14 cellular contexts compared by ENCODE assay signal in the genomic region with DNA sequence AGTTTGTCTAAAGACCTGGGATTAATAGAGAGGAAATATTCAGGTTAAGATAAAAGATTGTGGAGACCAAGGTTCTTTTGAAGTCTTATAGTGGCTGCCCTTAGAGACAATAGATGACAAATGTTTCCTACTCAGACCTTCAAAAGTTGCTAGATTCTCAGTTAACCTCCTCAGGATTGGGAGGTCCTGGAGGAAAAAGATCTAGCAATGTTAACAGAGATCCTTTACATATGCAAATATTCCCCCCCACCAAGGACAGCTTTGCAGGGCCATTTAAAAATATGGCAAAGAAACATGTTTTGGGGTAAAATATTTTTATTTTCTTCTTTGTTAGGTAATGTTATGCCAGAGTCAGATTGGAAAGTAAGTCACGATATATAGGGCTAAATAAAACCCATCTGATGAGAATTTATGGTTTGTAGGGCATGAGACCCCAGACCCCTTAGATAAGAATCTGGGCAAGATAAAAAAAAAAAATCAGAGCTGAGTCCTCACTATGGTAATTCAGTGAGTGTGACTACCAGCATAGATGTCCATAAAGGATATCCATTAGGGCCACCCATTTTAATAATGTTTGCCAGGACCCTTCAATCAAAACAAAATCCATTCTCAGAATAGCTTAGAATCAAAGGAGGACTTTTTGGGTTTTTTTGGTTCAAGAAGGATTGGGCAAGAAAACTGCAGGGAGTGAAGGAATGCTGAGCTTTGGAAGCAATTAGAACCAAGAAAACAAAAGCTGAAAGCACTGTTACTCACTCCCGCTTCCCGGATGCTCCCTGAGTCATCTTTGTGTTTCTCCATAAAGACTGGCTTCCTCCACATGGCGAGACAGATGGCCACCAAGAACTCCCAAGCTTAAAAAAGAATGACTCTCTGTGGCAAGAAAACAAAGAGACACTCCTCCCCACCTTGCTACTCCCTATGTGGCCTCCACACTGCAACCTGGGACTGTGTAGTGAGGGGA. TPM values are rescaled to one million over a fixed set of nuclear protein-coding genes. Genes with fewer than 3 reads are reported as not detected.
DNase-seq lines count a peak whose midpoint lies in the region; ATAC-seq and TF ChIP-seq lines count a peak whose summit lies in the region.
"Had no signal": no experiment of that assay in that cellular context is flagged by ENCODE, and none has a peak within 500 bp of the region (broad histone marks: within the 10 kb centered on the region; RNA-seq: fewer than 3 reads in every experiment).

No MANE protein-coding gene starts in this region.

- ATAC-seq in activated CD4-positive, alpha-beta T cell treated with anti-CD3 and anti-CD28 coated beads for 36 hours: no peak
- no peak for ATAC-seq in HG03139 (IDR thresholded peaks at IDR 0.05; ENCODE audit: unreplicated experiment)

- H3K9me3 Mint-ChIP-seq in HFFc6: no peaks in the 10 kb centered on the region
- H3K9me3 Mint-ChIP-seq in activated CD4-positive, alpha-beta T cell treated with anti-CD3 and anti-CD28 coated beads for 36 hours (ENCODE audit: low read depth): no peaks in the 10 kb centered on the region

- H3K36me3 Mint-ChIP-seq in HFFc6 (ENCODE audit: low read depth): peaks cover 4% of the 10 kb centered on the region; the same call in 1 of the 2 replicates
- no peaks in the 10 kb centered on the region for H3K36me3 Mint-ChIP-seq in activated CD4-positive, alpha-beta T cell treated with anti-CD3 and anti-CD28 coated beads for 36 hours (ENCODE audit: low read depth)
- H3K36me3 Mint-ChIP-seq: memory B cell had no signal

- H3K4me3 ChIP-seq in astrocyte of the spinal cord (ENCODE audit: low read depth, low read length): no peak overlapping the region
- H3K4me3 ChIP-seq: dorsolateral prefrontal cortex, SK-N-MC had no signal

- H3K27me3 Mint-ChIP-seq in HFFc6 (ENCODE audit: insufficient read depth): no peaks in the 10 kb centered on the region; the same call in 1 of the 2 replicates
- peaks cover 17% of the 10 kb centered on the region for H3K27me3 Mint-ChIP-seq in activated CD4-positive, alpha-beta T cell treated with anti-CD3 and anti-CD28 coated beads for 36 hours

- CTCF ChIA-PET in activated CD4-positive, alpha-beta T cell treated with anti-CD3 and anti-CD28 coated beads for 36 hours (lab: Charles Lee): interaction anchor here (1.3 kb wide), 1 partner anchor 12 kb away, joined by 5 read pairs; no protein-coding TSS in a partner anchor

- POLR2A ChIA-PET in activated CD4-positive, alpha-beta T cell treated with anti-CD3 and anti-CD28 coated beads for 36 hours (lab: Charles Lee): no interaction called here

- peak; percentile 96 for DNase-seq in A172 (ENCODE audit: low spot score)
- peak; percentile 84 for DNase-seq in HFFc6
- peak; percentile 81 for DNase-seq in astrocyte of the spinal cord (ENCODE audit: low read depth, low spot score)
- peak; percentile 35 for DNase-seq in iPS-NIHi11 (ENCODE audit: low spot score)
- no peak for DNase-seq in stimulated activated CD8-positive, alpha-beta memory T cell treated with anti-CD3 and anti-CD28 coated beads, Interleukin-4, amount 100 ng/mL, for 48 hours
- DNase-seq in activated CD4-positive, alpha-beta T cell treated with anti-CD3 and anti-CD28 coated beads for 36 hours: no peak
- DNase-seq in putamen (ENCODE audit: low spot score): no peak
- DNase-seq: activated T-cell treated with anti-CD3 and anti-CD28 coated beads for 4 hours, NCI-H1436 had no signal

- TF ChIP-seq CTCF in HFFc6 (IDR thresholded peaks at IDR 0.05): no peak
- no peak for TF ChIP-seq CTCF in astrocyte of the spinal cord (IDR thresholded peaks at IDR 0.05; ENCODE audit: low read depth, low read length)

- peak overlapping the region; percentile 91 for H3K27ac Mint-ChIP-seq in HFFc6
- no peak overlapping the region for H3K27ac Mint-ChIP-seq in activated CD4-positive, alpha-beta T cell treated with anti-CD3 and anti-CD28 coated beads for 36 hours
- H3K27ac Mint-ChIP-seq: B cell, memory B cell had no signal

- intact Hi-C loops in activated CD4-positive, alpha-beta T cell treated with anti-CD3 and anti-CD28 coated beads for 36 hours (cut with DNase I, micrococcal nuclease): no loop called here

- in situ Hi-C loops in astrocyte of the spinal cord (cut with HindIII; ENCODE audit: low sequenced_read_pairs): no loop called here

- peaks cover 32% of the 10 kb centered on the region for H3K4me1 Mint-ChIP-seq in HFFc6 (ENCODE audit: low read depth)
- no peaks in the 10 kb centered on the region for H3K4me1 Mint-ChIP-seq in activated CD4-positive, alpha-beta T cell treated with anti-CD3 and anti-CD28 coated beads for 36 hours
- H3K4me1 Mint-ChIP-seq: B cell, memory B cell had no signal

- peak overlapping the region; percentile 66 for H3K4me3 Mint-ChIP-seq in HFFc6
- H3K4me3 Mint-ChIP-seq in activated CD4-positive, alpha-beta T cell treated with anti-CD3 and anti-CD28 coated beads for 36 hours: no peak overlapping the region
- H3K4me3 Mint-ChIP-seq: B cell, memory B cell had no signal

RNA-seq across cellular contexts. Expression of a gene that starts 28.2 kb away (rescaled TPM):
- not detected in 2 replicates for total RNA-seq in A172 (2014; rRNA removed; shearing (Covaris generic))
- 1 to 10 TPM in 4 of 6 experiments, not detected in 2; 1.5 to 2.0 (median 1.8) TPM for total RNA-seq in HFFc6 (2021; fragmentation: NEBNext Ultra II Directional; extraction: Animal tissue kit (Norgen Biotek cat#: 25700))
- not detected for total RNA-seq in activated CD4-positive, alpha-beta T cell treated with anti-CD3 and anti-CD28 coated beads for 36 hours
- total RNA-seq: B cell had no signal

RNA-seq across cellular contexts. Expression of a gene that starts 44.1 kb away (rescaled TPM):
- 6.3 and 7.5 TPM in 2 replicates for total RNA-seq in A172 (2014; rRNA removed; shearing (Covaris generic))
- total RNA-seq in HFFc6 (2021; fragmentation: NEBNext Ultra II Directional; extraction: Animal tissue kit (Norgen Biotek cat#: 25700)): not detected
- not detected for total RNA-seq in activated CD4-positive, alpha-beta T cell treated with anti-CD3 and anti-CD28 coated beads for 36 hours
- total RNA-seq: B cell had no signal

RNA-seq across cellular contexts. Expression of a gene that starts 45.7 kb away (rescaled TPM):
- total RNA-seq in A172 (2014; rRNA removed; shearing (Covaris generic)): not detected in 2 replicates
- not detected for total RNA-seq in HFFc6 (2021; fragmentation: NEBNext Ultra II Directional; extraction: Animal tissue kit (Norgen Biotek cat#: 25700))
- total RNA-seq in activated CD4-positive, alpha-beta T cell treated with anti-CD3 and anti-CD28 coated beads for 36 hours: not detected
- total RNA-seq: B cell, dorsolateral prefrontal cortex had no signal

Comparison
In these comparisons a context has a peak if more than half of its experiments do, and no peak if none do; other contexts are left out.
1. DNase-seq: peak in A172 (single experiment), HFFc6 (single experiment), astrocyte of the spinal cord (single experiment) and iPS-NIHi11 (single experiment); none in stimulated activated CD8-positive, alpha-beta memory T cell treated with anti-CD3 and anti-CD28 coated beads, Interleukin-4, amount 100 ng/mL, for 48 hours (single experiment), activated CD4-positive, alpha-beta T cell treated with anti-CD3 and anti-CD28 coated beads for 36 hours (single experiment) and putamen (single experiment).